In the genomic region with DNA sequence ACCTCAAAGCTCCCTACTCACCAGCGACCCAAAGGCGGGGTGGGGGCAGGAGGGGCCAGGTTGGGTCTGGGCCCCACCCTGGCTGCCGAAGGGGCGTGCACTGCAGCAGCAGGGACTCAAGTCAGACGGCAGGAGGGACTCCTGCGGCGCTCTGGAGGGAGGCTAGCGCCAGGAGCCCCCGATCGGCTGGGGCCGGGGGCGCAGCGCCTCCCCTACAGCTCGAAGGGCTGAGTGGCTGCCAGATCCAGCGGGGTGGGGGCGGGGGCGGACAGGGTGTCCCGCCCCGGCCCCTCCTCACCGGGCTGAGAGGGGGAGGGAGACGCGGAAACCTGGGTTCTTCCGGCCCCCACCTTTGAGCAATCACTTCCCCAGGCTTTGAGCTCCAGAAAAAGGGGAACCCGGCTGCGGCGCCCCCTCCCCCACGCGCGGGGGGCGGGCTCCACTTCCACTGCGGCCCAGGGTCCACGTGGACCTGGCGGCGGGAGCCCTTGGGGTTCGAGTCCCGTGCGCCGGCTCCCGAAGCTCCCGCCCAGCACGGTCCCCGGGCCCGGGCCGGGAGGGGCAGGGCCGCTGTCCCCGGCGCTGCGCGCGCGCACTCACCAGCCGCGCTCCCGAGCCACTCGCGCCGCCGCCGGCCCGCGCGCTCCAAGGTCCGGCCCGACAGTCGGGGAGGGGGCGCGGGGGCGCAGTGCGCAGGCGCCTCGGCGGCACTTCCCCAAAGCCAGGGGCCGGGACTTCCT, we compare ENCODE assay signal across 1 cellular context.
TF ChIP-seq lines count a peak whose summit lies in the region.

A gene with protein sequence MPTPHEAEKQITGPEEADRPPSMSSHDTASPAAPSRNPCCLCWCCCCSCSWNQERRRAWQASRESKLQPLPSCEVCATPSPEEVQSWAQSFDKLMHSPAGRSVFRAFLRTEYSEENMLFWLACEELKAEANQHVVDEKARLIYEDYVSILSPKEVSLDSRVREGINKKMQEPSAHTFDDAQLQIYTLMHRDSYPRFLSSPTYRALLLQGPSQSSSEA (minus strand): TSS at position 246 of the 740 bp plus-strand sequence. CDS start 2,632 bp downstream, outside the sequence.

TF ChIP-seq in K562, 482 proteins besides CTCF, POLR2A, EP300 and RAD21 (continued from another document and continues in another):
- TF ChIP-seq CEBPG (CRISPR knock-in tag; IDR thresholded peaks at IDR 0.05) (no peak), CEBPG (tag; conservative IDR thresholded peaks at IDR 0.05 in 1 of 2, IDR thresholded peaks at IDR 0.05 in 1 of 2) (0 out of 4 replicates have a peak, but pooled peaks of 1 of the 2 experiments have one; percentile 14), E2F5 (CRISPR knock-in tag; IDR thresholded peaks at IDR 0.05) (no peak), KAT7 (CRISPR knock-in tag; IDR thresholded peaks at IDR 0.05; ENCODE audit: borderline replicate concordance) (no peak), KDM5B (IDR thresholded peaks at IDR 0.05; ENCODE audit: insufficient replicate concordance, low read depth, low read length) (peak; percentile 50), ZNF699 (CRISPR knock-in tag; IDR thresholded peaks at IDR 0.05; ENCODE audit: insufficient replicate concordance) (no peak), ZNF778 (CRISPR knock-in tag; IDR thresholded peaks at IDR 0.05) (no peak), NEUROD1 (IDR thresholded peaks at IDR 0.05; ENCODE audit: borderline replicate concordance, low read depth, low read length, partially characterized antibody) (no peak), PPARD (CRISPR knock-in tag; IDR thresholded peaks at IDR 0.05) (no peak), HDAC2 (IDR thresholded peaks at IDR 0.05) (peak; percentile 79), ATF1 (CRISPR knock-in tag; IDR thresholded peaks at IDR 0.05) (no peak), ATF1 (tag; IDR thresholded peaks at IDR 0.05) (0 out of 2 replicates have a peak, but pooled peaks have one; percentile 12), EGR1 (conservative IDR thresholded peaks at IDR 0.05) (peak; percentile 77), BCOR (IDR thresholded peaks at IDR 0.05) (peak; percentile 96), NONO (IDR thresholded peaks at IDR 0.05; ENCODE audit: low read depth in 2 of 2, low read length in 1 of 2) (peak in 1 of 2 experiments; percentile 59; a peak in 1 of 4 replicates), U2AF2 (optimal IDR thresholded peaks at IDR 0.05; ENCODE audit: low read depth, low read length) (no peak), BCL6 (CRISPR knock-in tag; IDR thresholded peaks at IDR 0.05) (no peak), SNRNP70 (optimal IDR thresholded peaks at IDR 0.05; ENCODE audit: low read depth, low read length) (no peak), PTTG1 (tag; IDR thresholded peaks at IDR 0.05; ENCODE audit: low read depth) (no peak), CCNT2 (IDR thresholded peaks at IDR 0.05; ENCODE audit: borderline replicate concordance, extremely low read depth, insufficient read length, low read depth, low read length) (peak; percentile 79), CXXC5 (CRISPR knock-in tag; IDR thresholded peaks at IDR 0.05) (peak; percentile 79), E2F4 (CRISPR knock-in tag; IDR thresholded peaks at IDR 0.05; ENCODE audit: low read depth) (no peak), MNT (conservative IDR thresholded peaks at IDR 0.05) (peak; percentile 67 to 86; a peak in 3 of 4 replicates), PCBP2 (IDR thresholded peaks at IDR 0.05; ENCODE audit: low read depth, low read length, poor library complexity, severe bottlenecking) (no peak), ZNF76 (CRISPR knock-in tag; IDR thresholded peaks at IDR 0.05; ENCODE audit: borderline replicate concordance) (no peak), KAT8 (IDR thresholded peaks at IDR 0.05; ENCODE audit: low read depth) (no peak), SAP30 (IDR thresholded peaks at IDR 0.05; ENCODE audit: borderline replicate concordance, insufficient read depth, low read depth, low read length, poor library complexity, severe bottlenecking) (peak; percentile 34), FOSL1 (tag; conservative IDR thresholded peaks at IDR 0.05) (no peak), KDM4B (IDR thresholded peaks at IDR 0.05; ENCODE audit: borderline replicate concordance in 2 of 2, low read depth in 1 of 2) (peak in 1 of 2 experiments; percentile 68; a peak in 1 of 4 replicates), NR3C1 (CRISPR knock-in tag; IDR thresholded peaks at IDR 0.05) (0 out of 2 replicates have a peak, but pooled peaks have one; percentile 3), SMARCE1 (IDR thresholded peaks at IDR 0.05) (0 out of 2 replicates have a peak, but pooled peaks have one; percentile 15), PATZ1 (CRISPR knock-in tag; IDR thresholded peaks at IDR 0.05; ENCODE audit: borderline replicate concordance) (no peak), ETV6 (IDR thresholded peaks at IDR 0.05; ENCODE audit: borderline replicate concordance in 1 of 2, low read depth in 2 of 2, low read length in 1 of 2) (peak; percentile 75 to 79; a peak in 2 of 4 replicates), ETV6 (CRISPR knock-in tag; IDR thresholded peaks at IDR 0.05; ENCODE audit: borderline replicate concordance) (no peak), MAX (CRISPR knock-in tag; IDR thresholded peaks at IDR 0.05) (peak; percentile 77), ZNF766 (CRISPR knock-in tag; conservative IDR thresholded peaks at IDR 0.05) (peak; percentile 52; the same call in 1 of the 2 replicates), TBL1XR1 (IDR thresholded peaks at IDR 0.05; ENCODE audit: low read length in 2 of 2) (no peak; a peak in 1 of 4 replicates), POLR2B (IDR thresholded peaks at IDR 0.05; ENCODE audit: low read depth, partially characterized antibody) (peak; percentile 31), TOE1 (IDR thresholded peaks at IDR 0.05; ENCODE audit: borderline replicate concordance) (peak; percentile 46; the same call in 1 of the 2 replicates), TOE1 (CRISPR knock-in tag; IDR thresholded peaks at IDR 0.05; ENCODE audit: borderline replicate concordance, low read depth) (no peak), ZNF12 (CRISPR knock-in tag; IDR thresholded peaks at IDR 0.05) (peak; percentile 48; the same call in 1 of the 2 replicates), FOXM1 (IDR thresholded peaks at IDR 0.05; ENCODE audit: low read depth) (no peak), FOXM1 (CRISPR knock-in tag; IDR thresholded peaks at IDR 0.05; ENCODE audit: low read depth) (peak; percentile 52; the same call in 1 of the 2 replicates), LARP7 (IDR thresholded peaks at IDR 0.05) (no peak), ESRRA (IDR thresholded peaks at IDR 0.05; ENCODE audit: borderline replicate concordance, low read depth) (no peak), POLR2AphosphoS2 (IDR thresholded peaks at IDR 0.05; ENCODE audit: low read length) (no peak), TAF15 (IDR thresholded peaks at IDR 0.05; ENCODE audit: low read depth, low read length) (no peak), LCOR (CRISPR knock-in tag; IDR thresholded peaks at IDR 0.05) (no peak)
- TF ChIP-seq, protein P1, sequence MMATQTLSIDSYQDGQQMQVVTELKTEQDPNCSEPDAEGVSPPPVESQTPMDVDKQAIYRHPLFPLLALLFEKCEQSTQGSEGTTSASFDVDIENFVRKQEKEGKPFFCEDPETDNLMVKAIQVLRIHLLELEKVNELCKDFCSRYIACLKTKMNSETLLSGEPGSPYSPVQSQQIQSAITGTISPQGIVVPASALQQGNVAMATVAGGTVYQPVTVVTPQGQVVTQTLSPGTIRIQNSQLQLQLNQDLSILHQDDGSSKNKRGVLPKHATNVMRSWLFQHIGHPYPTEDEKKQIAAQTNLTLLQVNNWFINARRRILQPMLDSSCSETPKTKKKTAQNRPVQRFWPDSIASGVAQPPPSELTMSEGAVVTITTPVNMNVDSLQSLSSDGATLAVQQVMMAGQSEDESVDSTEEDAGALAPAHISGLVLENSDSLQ (IDR thresholded peaks at IDR 0.05) = peak; percentile 9; the same call in 1 of the 2 replicates
- TF ChIP-seq, protein P2, sequence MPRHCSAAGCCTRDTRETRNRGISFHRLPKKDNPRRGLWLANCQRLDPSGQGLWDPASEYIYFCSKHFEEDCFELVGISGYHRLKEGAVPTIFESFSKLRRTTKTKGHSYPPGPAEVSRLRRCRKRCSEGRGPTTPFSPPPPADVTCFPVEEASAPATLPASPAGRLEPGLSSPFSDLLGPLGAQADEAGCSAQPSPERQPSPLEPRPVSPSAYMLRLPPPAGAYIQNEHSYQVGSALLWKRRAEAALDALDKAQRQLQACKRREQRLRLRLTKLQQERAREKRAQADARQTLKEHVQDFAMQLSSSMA (CRISPR knock-in tag; IDR thresholded peaks at IDR 0.05) = 0 out of 2 replicates have a peak, but pooled peaks have one; percentile 45
- TF ChIP-seq, protein P3, sequence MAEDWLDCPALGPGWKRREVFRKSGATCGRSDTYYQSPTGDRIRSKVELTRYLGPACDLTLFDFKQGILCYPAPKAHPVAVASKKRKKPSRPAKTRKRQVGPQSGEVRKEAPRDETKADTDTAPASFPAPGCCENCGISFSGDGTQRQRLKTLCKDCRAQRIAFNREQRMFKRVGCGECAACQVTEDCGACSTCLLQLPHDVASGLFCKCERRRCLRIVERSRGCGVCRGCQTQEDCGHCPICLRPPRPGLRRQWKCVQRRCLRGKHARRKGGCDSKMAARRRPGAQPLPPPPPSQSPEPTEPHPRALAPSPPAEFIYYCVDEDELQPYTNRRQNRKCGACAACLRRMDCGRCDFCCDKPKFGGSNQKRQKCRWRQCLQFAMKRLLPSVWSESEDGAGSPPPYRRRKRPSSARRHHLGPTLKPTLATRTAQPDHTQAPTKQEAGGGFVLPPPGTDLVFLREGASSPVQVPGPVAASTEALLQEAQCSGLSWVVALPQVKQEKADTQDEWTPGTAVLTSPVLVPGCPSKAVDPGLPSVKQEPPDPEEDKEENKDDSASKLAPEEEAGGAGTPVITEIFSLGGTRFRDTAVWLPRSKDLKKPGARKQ (CRISPR knock-in tag; IDR thresholded peaks at IDR 0.05) = no peak
- TF ChIP-seq, protein P4, sequence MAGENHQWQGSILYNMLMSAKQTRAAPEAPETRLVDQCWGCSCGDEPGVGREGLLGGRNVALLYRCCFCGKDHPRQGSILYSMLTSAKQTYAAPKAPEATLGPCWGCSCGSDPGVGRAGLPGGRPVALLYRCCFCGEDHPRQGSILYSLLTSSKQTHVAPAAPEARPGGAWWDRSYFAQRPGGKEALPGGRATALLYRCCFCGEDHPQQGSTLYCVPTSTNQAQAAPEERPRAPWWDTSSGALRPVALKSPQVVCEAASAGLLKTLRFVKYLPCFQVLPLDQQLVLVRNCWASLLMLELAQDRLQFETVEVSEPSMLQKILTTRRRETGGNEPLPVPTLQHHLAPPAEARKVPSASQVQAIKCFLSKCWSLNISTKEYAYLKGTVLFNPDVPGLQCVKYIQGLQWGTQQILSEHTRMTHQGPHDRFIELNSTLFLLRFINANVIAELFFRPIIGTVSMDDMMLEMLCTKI (IDR thresholded peaks at IDR 0.05; ENCODE audit: partially characterized antibody) = no peak
- TF ChIP-seq, protein P5, sequence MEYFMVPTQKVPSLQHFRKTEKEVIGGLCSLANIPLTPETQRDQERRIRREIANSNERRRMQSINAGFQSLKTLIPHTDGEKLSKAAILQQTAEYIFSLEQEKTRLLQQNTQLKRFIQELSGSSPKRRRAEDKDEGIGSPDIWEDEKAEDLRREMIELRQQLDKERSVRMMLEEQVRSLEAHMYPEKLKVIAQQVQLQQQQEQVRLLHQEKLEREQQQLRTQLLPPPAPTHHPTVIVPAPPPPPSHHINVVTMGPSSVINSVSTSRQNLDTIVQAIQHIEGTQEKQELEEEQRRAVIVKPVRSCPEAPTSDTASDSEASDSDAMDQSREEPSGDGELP (CRISPR knock-in tag; IDR thresholded peaks at IDR 0.05; ENCODE audit: borderline replicate concordance) = 0 out of 2 replicates have a peak, but pooled peaks have one; percentile 25
- TF ChIP-seq, protein P6, sequence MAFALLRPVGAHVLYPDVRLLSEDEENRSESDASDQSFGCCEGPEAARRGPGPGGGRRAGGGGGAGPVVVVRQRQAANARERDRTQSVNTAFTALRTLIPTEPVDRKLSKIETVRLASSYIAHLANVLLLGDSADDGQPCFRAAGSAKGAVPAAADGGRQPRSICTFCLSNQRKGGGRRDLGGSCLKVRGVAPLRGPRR (CRISPR knock-in tag; IDR thresholded peaks at IDR 0.05) = no peak
